ENCODE assay signal across 9 cellular contexts in genomic region chr2:227805578-227805977, GRCh38. TPM values are rescaled to one million over a fixed set of nuclear protein-coding genes. Genes with fewer than 3 reads are reported as not detected.
DNase-seq lines count a peak whose midpoint lies in the region; ATAC-seq and TF ChIP-seq lines count a peak whose summit lies in the region.
"Had no signal": no experiment of that assay in that cellular context is flagged by ENCODE, and none has a peak within 500 bp of the region (broad histone marks: within the 10 kb centered on the region; RNA-seq: fewer than 3 reads in every experiment).

No MANE protein-coding gene starts in this region.

- TF ChIP-seq CTCF in GM06990 (IDR thresholded peaks at IDR 0.05; ENCODE audit: insufficient read depth, low read length, poor library complexity, severe bottlenecking): no peak
- no peak for TF ChIP-seq CTCF in osteocyte (IDR thresholded peaks at IDR 0.05)
- TF ChIP-seq CTCF in brain microvascular endothelial cell (IDR thresholded peaks at IDR 0.05; ENCODE audit: low read depth, low read length, missing control alignments): no peak

- peak; percentile 37 to 82 for ATAC-seq in activated T-cell treated with anti-CD3 and anti-CD28 coated beads, Interleukin-2, amount 50 U/mL, for 72 hours (replicated peaks in 1 of 2)

- peak overlapping the region; percentile 91 for H3K27ac Mint-ChIP-seq in activated T-cell treated with anti-CD3 and anti-CD28 coated beads, Interleukin-2, amount 50 U/mL, for 72 hours
- H3K27ac Mint-ChIP-seq in osteocyte (ENCODE audit: unreplicated experiment): peak overlapping the region; percentile 58

- H3K4me3 Mint-ChIP-seq in activated T-cell treated with anti-CD3 and anti-CD28 coated beads, Interleukin-2, amount 50 U/mL, for 72 hours: peak overlapping the region; percentile 62 to 84
- H3K4me3 Mint-ChIP-seq in osteocyte (ENCODE audit: unreplicated experiment): no peak overlapping the region

- no peak overlapping the region for H3K27ac ChIP-seq in brain microvascular endothelial cell
- H3K27ac ChIP-seq: parathyroid adenoma had no signal

- in situ Hi-C loops in brain microvascular endothelial cell (cut with HindIII; ENCODE audit: low pct_ligation_motif_present, low sequenced_read_pairs): no loop called here

- peaks cover 11% of the 10 kb centered on the region for H3K27me3 Mint-ChIP-seq in activated T-cell treated with anti-CD3 and anti-CD28 coated beads, Interleukin-2, amount 50 U/mL, for 72 hours (ENCODE audit: low read depth)
- no peaks in the 10 kb centered on the region for H3K27me3 Mint-ChIP-seq in osteocyte (ENCODE audit: unreplicated experiment)

- DNase-seq in GM06990 (ENCODE audit: extremely low read depth, insufficient read length) (no peak), Kasumi-1 (lab: John Stamatoyannopoulos, UW) (peak; percentile 12 to 66), osteocyte (ENCODE audit: extremely low spot score, unreplicated experiment) (no peak), NAMALWA (ENCODE audit: low spot score) (no peak), brain microvascular endothelial cell (no peak), NCI-H128 (lab: John Stamatoyannopoulos, UW; ENCODE audit: unreplicated experiment) (no peak), A172 (ENCODE audit: low spot score) (no peak)
- DNase-seq in activated T-cell treated with anti-CD3 and anti-CD28 coated beads, Interleukin-2, amount 50 U/mL, for 72 hours: peak in 1 of 2 donors; percentile 20

- H3K36me3 Mint-ChIP-seq in activated T-cell treated with anti-CD3 and anti-CD28 coated beads, Interleukin-2, amount 50 U/mL, for 72 hours (ENCODE audit: insufficient read depth in 2 of 2): peaks cover 2% of the 10 kb centered on the region in 2 donors
- peaks cover 1% of the 10 kb centered on the region for H3K36me3 Mint-ChIP-seq in osteocyte (ENCODE audit: unreplicated experiment)

- no peaks in the 10 kb centered on the region; the same call in 1 of the 2 replicates for H3K36me3 ChIP-seq in GM06990 (ENCODE audit: control insufficient read depth, insufficient read depth, low read length)
- H3K36me3 ChIP-seq in brain microvascular endothelial cell (replicated peaks): no peaks in the 10 kb centered on the region

- H3K4me1 Mint-ChIP-seq in activated T-cell treated with anti-CD3 and anti-CD28 coated beads, Interleukin-2, amount 50 U/mL, for 72 hours (ENCODE audit: low read depth): peaks cover 10% of the 10 kb centered on the region
- peaks cover 9% of the 10 kb centered on the region for H3K4me1 Mint-ChIP-seq in osteocyte (ENCODE audit: unreplicated experiment)

- H3K9me3 Mint-ChIP-seq in activated T-cell treated with anti-CD3 and anti-CD28 coated beads, Interleukin-2, amount 50 U/mL, for 72 hours: peaks cover 2 to 4% of the 10 kb centered on the region in 2 donors
- H3K9me3 Mint-ChIP-seq in osteocyte (ENCODE audit: unreplicated experiment): peaks cover 3% of the 10 kb centered on the region

- H3K27me3 ChIP-seq in GM06990 (replicated peaks; ENCODE audit: control insufficient read depth, insufficient read depth, low read length) (no peaks in the 10 kb centered on the region), brain microvascular endothelial cell (replicated peaks) (no peaks in the 10 kb centered on the region)

- peak overlapping the region; percentile 16; the same call in 1 of the 2 replicates for H3K4me3 ChIP-seq in GM06990 (replicated peaks; ENCODE audit: low read depth, low read length)
- H3K4me3 ChIP-seq in brain microvascular endothelial cell (ENCODE audit: low read depth, low read length): no peak overlapping the region

RNA-seq across cellular contexts. Expression of gene CCL20, which starts 8.1 kb away (rescaled TPM):
- 10 to 100 TPM in 1 of 2 donors, 1 to 10 TPM in 1; 1.4 to 21.9 TPM for total RNA-seq in activated T-cell treated with anti-CD3 and anti-CD28 coated beads, Interleukin-2, amount 50 U/mL, for 72 hours
- total RNA-seq in osteocyte: not detected in 2 replicates
- total RNA-seq in A172 (2014; rRNA removed; shearing (Covaris generic)): not detected in 2 replicates

RNA-seq across cellular contexts. Expression of gene SCYGR8, which starts 59.9 kb away (rescaled TPM):
- not detected for total RNA-seq in activated T-cell treated with anti-CD3 and anti-CD28 coated beads, Interleukin-2, amount 50 U/mL, for 72 hours
- not detected in 2 replicates for total RNA-seq in osteocyte
- not detected in 2 replicates for total RNA-seq in A172 (2014; rRNA removed; shearing (Covaris generic))

Comparison
In these comparisons a context has a peak if more than half of its experiments do, and no peak if none do; other contexts are left out.
1. DNase-seq: peak in Kasumi-1 (2 of 2); none in GM06990 (single experiment), osteocyte (single experiment), NAMALWA (single experiment), brain microvascular endothelial cell (single experiment), NCI-H128 (single experiment) and A172 (single experiment).